In genomic region chr17:50397111-50397918, GRCh38 we compare ENCODE assay signal across 1 cellular context.
TF ChIP-seq lines count a peak whose summit lies in the region.

LRRC59 (minus strand) TSS chr17:50397523; CDS start chr17:50397317, 206 bp downstream.

TF ChIP-seq in K562, 482 proteins besides CTCF, POLR2A, EP300 and RAD21 (continued from another document and continues in another):
- TF ChIP-seq ARID3A (IDR thresholded peaks at IDR 0.05; ENCODE audit: borderline replicate concordance, low read depth, low read length) (no peak), NFRKB (IDR thresholded peaks at IDR 0.05; ENCODE audit: low read depth) (no peak), POLR2G (IDR thresholded peaks at IDR 0.05; ENCODE audit: low read depth, low read length) (peak; percentile 96), HNRNPL (IDR thresholded peaks at IDR 0.05; ENCODE audit: low read depth, low read length) (peak; percentile 83; the same call in 1 of the 2 replicates), RCOR1 (IDR thresholded peaks at IDR 0.05; ENCODE audit: borderline replicate concordance in 1 of 2, low read depth in 2 of 2, low read length in 2 of 2) (peak in 1 of 2 experiments; percentile 64; a peak in 1 of 4 replicates), E2F6 (IDR thresholded peaks at IDR 0.05; ENCODE audit: borderline replicate concordance in 1 of 2, extremely low read depth in 1 of 2, insufficient read depth in 1 of 2, insufficient read length in 1 of 2, low read depth in 1 of 2, low read length in 1 of 2, poor library complexity in 1 of 2, severe bottlenecking in 1 of 2) (peak; percentile 88 to 89), ZBTB43 (CRISPR knock-in tag; IDR thresholded peaks at IDR 0.05) (no peak), ZNF77 (CRISPR knock-in tag; IDR thresholded peaks at IDR 0.05) (no peak), ZNF398 (CRISPR knock-in tag; IDR thresholded peaks at IDR 0.05) (no peak), FOXA1 (IDR thresholded peaks at IDR 0.05; ENCODE audit: borderline replicate concordance) (no peak), ILF3 (IDR thresholded peaks at IDR 0.05; ENCODE audit: borderline replicate concordance) (peak; percentile 83; the same call in 1 of the 2 replicates), JUN (IDR thresholded peaks at IDR 0.05; ENCODE audit: borderline replicate concordance, low read depth, low read length) (peak; percentile 86), JUN (CRISPR knock-in tag; IDR thresholded peaks at IDR 0.05; ENCODE audit: borderline replicate concordance) (peak; percentile 87; the same call in 1 of the 2 replicates), TEAD4 (IDR thresholded peaks at IDR 0.05; ENCODE audit: low read length) (peak; percentile 39), TEAD4 (CRISPR knock-in tag; IDR thresholded peaks at IDR 0.05; ENCODE audit: borderline replicate concordance) (no peak), L3MBTL2 (IDR thresholded peaks at IDR 0.05) (peak; percentile 89), MTA1 (IDR thresholded peaks at IDR 0.05; ENCODE audit: borderline replicate concordance) (peak; percentile 40; the same call in 1 of the 2 replicates), U2AF2 (optimal IDR thresholded peaks at IDR 0.05; ENCODE audit: low read depth, low read length) (no peak), MYC (IDR thresholded peaks at IDR 0.05; ENCODE audit: low read depth, low read length) (peak; percentile 88), MYC (CRISPR knock-in tag; IDR thresholded peaks at IDR 0.05; ENCODE audit: borderline replicate concordance, low read depth) (peak; percentile 78), PRDM10 (IDR thresholded peaks at IDR 0.05; ENCODE audit: partially characterized antibody) (peak; percentile 25), SIRT6 (IDR thresholded peaks at IDR 0.05; ENCODE audit: low read depth, low read length) (no peak), POU5F1 (IDR thresholded peaks at IDR 0.05; ENCODE audit: borderline replicate concordance, low read depth, low read length, partially characterized antibody) (peak; percentile 30), MYBL2 (IDR thresholded peaks at IDR 0.05; ENCODE audit: low read depth) (no peak), MYBL2 (CRISPR knock-in tag; IDR thresholded peaks at IDR 0.05; ENCODE audit: borderline replicate concordance) (no peak), CBX5 (IDR thresholded peaks at IDR 0.05; ENCODE audit: borderline replicate concordance, low read depth) (peak; percentile 87), USF2 (CRISPR knock-in tag; IDR thresholded peaks at IDR 0.05) (peak; percentile 3; the same call in 1 of the 2 replicates), CREB5 (CRISPR knock-in tag; IDR thresholded peaks at IDR 0.05) (no peak), PHF20 (IDR thresholded peaks at IDR 0.05; ENCODE audit: partially characterized antibody) (peak; percentile 89), HNRNPK (IDR thresholded peaks at IDR 0.05; ENCODE audit: low read depth, low read length, poor library complexity, severe bottlenecking) (peak; percentile 30), TAL1 (IDR thresholded peaks at IDR 0.05) (no peak), MAX (CRISPR knock-in tag; IDR thresholded peaks at IDR 0.05) (peak; percentile 90), CTCFL (IDR thresholded peaks at IDR 0.05; ENCODE audit: borderline replicate concordance, insufficient read depth, low read depth, low read length, poor library complexity, severe bottlenecking) (peak; percentile 98), TGIF2 (CRISPR knock-in tag; IDR thresholded peaks at IDR 0.05) (no peak), TOE1 (IDR thresholded peaks at IDR 0.05; ENCODE audit: borderline replicate concordance) (peak; percentile 83), TOE1 (CRISPR knock-in tag; IDR thresholded peaks at IDR 0.05; ENCODE audit: borderline replicate concordance, low read depth) (peak; percentile 91; the same call in 1 of the 2 replicates), ZNF644 (tag; IDR thresholded peaks at IDR 0.05; ENCODE audit: low read depth) (0 out of 2 replicates have a peak, but pooled peaks have one; percentile 59), FOXM1 (IDR thresholded peaks at IDR 0.05; ENCODE audit: low read depth) (no peak), FOXM1 (CRISPR knock-in tag; IDR thresholded peaks at IDR 0.05; ENCODE audit: low read depth) (0 out of 2 replicates have a peak, but pooled peaks have one; percentile 35), KDM4B (IDR thresholded peaks at IDR 0.05; ENCODE audit: borderline replicate concordance in 2 of 2, low read depth in 1 of 2) (0 out of 4 replicates have a peak, but pooled peaks of 1 of the 2 experiments have one; percentile 78), HLTF (IDR thresholded peaks at IDR 0.05) (0 out of 2 replicates have a peak, but pooled peaks have one; percentile 21), TAF7 (tag; IDR thresholded peaks at IDR 0.05) (peak; percentile 75), OTX1 (CRISPR knock-in tag; IDR thresholded peaks at IDR 0.05) (peak; percentile 64; the same call in 1 of the 2 replicates), CHAMP1 (IDR thresholded peaks at IDR 0.05) (peak; percentile 83)
